In genomic region chr16:10879681-10880589, GRCh38 we compare ENCODE assay signal across 9 cellular contexts. TPM values are rescaled to one million over a fixed set of nuclear protein-coding genes. Genes with fewer than 3 reads are reported as not detected.
DNase-seq lines count a peak whose midpoint lies in the region; TF ChIP-seq lines count a peak whose summit lies in the region.
"Had no signal": no experiment of that assay in that cellular context is flagged by ENCODE, and none has a peak within 500 bp of the region (broad histone marks: within the 10 kb centered on the region; RNA-seq: fewer than 3 reads in every experiment).

No MANE protein-coding gene starts in this region.

- H3K4me2 ChIP-seq in skeletal muscle satellite cell (ENCODE audit: low read length) (no peak overlapping the region), trophoblast cell (ENCODE audit: low read length) (no peak overlapping the region)

- H4K12ac ChIP-seq in trophoblast cell (ENCODE audit: low read depth, low read length) = no peak overlapping the region

- peak; percentile 37 for DNase-seq in GM12865 (ENCODE audit: low read depth)
- DNase-seq in NAMALWA (ENCODE audit: low spot score) = peak; percentile 28
- DNase-seq in foreskin fibroblast = no peak
- no peak for DNase-seq in stimulated activated CD8-positive, alpha-beta memory T cell treated with anti-CD3 and anti-CD28 coated beads, Interleukin-4, amount 100 ng/mL, for 48 hours
- DNase-seq in AG08395 (ENCODE audit: low spot score) = no peak
- DNase-seq in trophoblast cell = no peak
- DNase-seq in inferior parietal cortex (ENCODE audit: extremely low spot score) = no peak

- H2BK5ac ChIP-seq in trophoblast cell (ENCODE audit: low read depth, low read length, poor library complexity) = no peak overlapping the region

- no peak overlapping the region for H4K8ac ChIP-seq in trophoblast cell (ENCODE audit: low read depth, low read length)

- no CpG with 5 or more reads among the region's 21 CpGs for WGBS in trophoblast cell (ENCODE audit: extremely low coverage, insufficient coverage, insufficient read length)

- peak overlapping the region; percentile 66 for H3K4me3 ChIP-seq in GM12865 (ENCODE audit: low read depth, low read length)
- H3K4me3 ChIP-seq in foreskin fibroblast (ENCODE audit: low read depth in 1 of 2, low read length in 2 of 2) = peak overlapping the region; percentile 54 to 72
- H3K4me3 ChIP-seq in skeletal muscle satellite cell (ENCODE audit: low read length) = peak overlapping the region; percentile 70
- no peak overlapping the region for H3K4me3 ChIP-seq in trophoblast cell (ENCODE audit: low read depth, low read length)

- H3K36me3 ChIP-seq in skeletal muscle satellite cell (ENCODE audit: insufficient read depth, low read length) (no peaks in the 10 kb centered on the region), trophoblast cell (ENCODE audit: control insufficient read depth in 1 of 2, insufficient read depth in 2 of 2, low read length in 2 of 2) (no peaks in the 10 kb centered on the region)
- H3K36me3 ChIP-seq: MG63 had no signal

- TF ChIP-seq CTCF in GM12865 (IDR thresholded peaks at IDR 0.05; ENCODE audit: insufficient read depth, low read depth, low read length, missing control alignments) (no peak), foreskin fibroblast (IDR thresholded peaks at IDR 0.05; ENCODE audit: low read depth, low read length) (no peak)

- H3K27me3 ChIP-seq in skeletal muscle satellite cell (ENCODE audit: control insufficient read depth, insufficient read depth, low read length) (peaks cover 69% of the 10 kb centered on the region), trophoblast cell (ENCODE audit: insufficient read depth, low read length) (peaks cover 7% of the 10 kb centered on the region)

- H2AK5ac ChIP-seq in trophoblast cell (ENCODE audit: low read length) = no peak overlapping the region

- H3K79me2 ChIP-seq in trophoblast cell (ENCODE audit: control insufficient read depth, insufficient read depth, low read length, poor library complexity) = no peaks in the 10 kb centered on the region

- peaks cover 12% of the 10 kb centered on the region for H3K4me1 ChIP-seq in skeletal muscle satellite cell (ENCODE audit: control insufficient read depth, insufficient read depth, low read length)
- peaks cover 10% of the 10 kb centered on the region in 2 experiments for H3K4me1 ChIP-seq in trophoblast cell (ENCODE audit: control insufficient read depth in 1 of 2, insufficient read depth in 2 of 2, low read length in 2 of 2)

- H3K79me1 ChIP-seq in trophoblast cell (ENCODE audit: low read length) = no peaks in the 10 kb centered on the region

- H3K4ac ChIP-seq in trophoblast cell (ENCODE audit: low read depth, low read length) = no peak overlapping the region

- H3K9ac ChIP-seq in skeletal muscle satellite cell (ENCODE audit: low read depth, low read length) (no peak overlapping the region), trophoblast cell (ENCODE audit: low read length) (no peak overlapping the region)

- no peak overlapping the region for H3K14ac ChIP-seq in trophoblast cell (ENCODE audit: low read length)

- H3K27ac ChIP-seq in trophoblast cell (ENCODE audit: low read depth, low read length) = no peak overlapping the region

- H3K9me3 ChIP-seq in skeletal muscle satellite cell (replicated peaks; ENCODE audit: low read length) (no peaks in the 10 kb centered on the region), trophoblast cell (ENCODE audit: insufficient read depth, low read depth, low read length) (no peaks in the 10 kb centered on the region)
- H3K9me3 ChIP-seq: MG63 had no signal

- H2BK12ac ChIP-seq in trophoblast cell (ENCODE audit: low read length) = no peak overlapping the region

- H3K23ac ChIP-seq in trophoblast cell (ENCODE audit: low read length) = no peak overlapping the region

- H2BK120ac ChIP-seq in trophoblast cell (ENCODE audit: insufficient read depth, low read length, poor library complexity) = no peak overlapping the region

- H4K91ac ChIP-seq in trophoblast cell (ENCODE audit: low read depth, low read length) = no peak overlapping the region

- no peak overlapping the region for H3K18ac ChIP-seq in trophoblast cell (ENCODE audit: low read length)

- H2AFZ ChIP-seq in trophoblast cell (ENCODE audit: insufficient read depth, low read length, poor library complexity) = no peak overlapping the region

RNA-seq across cellular contexts. Expression of gene CIITA, which starts 2.9 kb away (rescaled TPM):
- total RNA-seq in skeletal muscle satellite cell (2012; rRNA removed) = under 0.01 and 0.66 TPM in 2 replicates
- 0.14 and 0.15 TPM in 2 replicates for polyA plus RNA-seq in trophoblast cell (2013)

Comparison
In these comparisons a context has a peak if more than half of its experiments do, and no peak if none do; other contexts are left out.
1. DNase-seq: peak in GM12865 (single experiment) and NAMALWA (single experiment); none in foreskin fibroblast (0 of 2), stimulated activated CD8-positive, alpha-beta memory T cell treated with anti-CD3 and anti-CD28 coated beads, Interleukin-4, amount 100 ng/mL, for 48 hours (single experiment), AG08395 (single experiment), trophoblast cell (0 of 2) and inferior parietal cortex (single experiment).